In the genomic region with DNA sequence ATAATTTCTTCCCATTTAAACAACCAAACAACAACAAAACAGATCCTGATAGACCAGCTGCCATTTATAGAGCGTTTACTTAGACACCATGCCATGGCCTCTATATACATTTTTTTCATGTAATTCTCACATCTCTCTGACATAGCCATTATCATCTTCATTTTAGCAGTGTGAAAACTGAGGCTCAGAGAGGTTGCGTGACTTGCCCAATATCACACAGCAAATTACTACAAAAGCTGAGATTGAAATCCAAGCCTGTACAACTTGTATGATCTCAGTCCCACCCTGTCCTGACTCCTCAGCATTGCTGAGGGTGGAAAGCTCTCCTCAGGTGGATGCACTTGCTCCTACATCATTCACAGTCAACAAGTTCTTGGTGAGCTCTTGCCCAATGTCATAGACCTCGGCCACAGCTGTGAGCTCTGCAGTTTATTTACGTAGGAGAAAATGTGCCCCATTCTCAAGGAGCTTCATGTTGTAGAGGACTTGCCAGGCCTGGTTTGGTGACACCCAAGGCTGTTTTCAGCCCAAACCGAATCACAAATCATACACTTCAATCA, we compare ENCODE assay signal across 22 cellular contexts. TPM values are rescaled to one million over a fixed set of nuclear protein-coding genes. Genes with fewer than 3 reads are reported as not detected.
DNase-seq lines count a peak whose midpoint lies in the region; ATAC-seq, FAIRE-seq and TF ChIP-seq lines count a peak whose summit lies in the region.
"Had no signal": no experiment of that assay in that cellular context is flagged by ENCODE, and none has a peak within 500 bp of the region (broad histone marks: within the 10 kb centered on the region; RNA-seq: fewer than 3 reads in every experiment).

No MANE protein-coding gene starts in this region.

- H3K27ac ChIP-seq in HepG2 (ENCODE audit: extremely low read length, insufficient read depth, low read length) = no peak overlapping the region
- H3K27ac ChIP-seq in right lobe of liver = no peak overlapping the region
- H3K27ac ChIP-seq in keratinocyte (ENCODE audit: control insufficient read depth, insufficient read depth, low read length) = peak overlapping the region; percentile 5
- no peak overlapping the region for H3K27ac ChIP-seq in tibial nerve
- H3K27ac ChIP-seq in lower lobe of right lung = no peak overlapping the region

- no peak overlapping the region for H3K9ac ChIP-seq in HepG2 (ENCODE audit: insufficient read depth, low read depth, low read length)
- no peak overlapping the region for H3K9ac ChIP-seq in keratinocyte (ENCODE audit: control insufficient read depth, extremely low read depth, insufficient read depth, low read length)

- H4K20me1 ChIP-seq in HepG2 (ENCODE audit: insufficient read depth, low read length) (no peaks in the 10 kb centered on the region), keratinocyte (ENCODE audit: control insufficient read depth, extremely low read depth, insufficient read depth, low read length) (no peaks in the 10 kb centered on the region)

- H3K4me3 ChIP-seq in HepG2 (replicated peaks in 1 of 3; ENCODE audit: insufficient read depth in 1 of 3, low read depth in 2 of 3, low read length in 3 of 3) (no peak overlapping the region), right lobe of liver (no peak overlapping the region), bronchial epithelial cell (ENCODE audit: low read depth, low read length) (no peak overlapping the region), keratinocyte (ENCODE audit: control insufficient read depth in 2 of 3, extremely low read depth in 1 of 3, insufficient read depth in 2 of 3, low read depth in 1 of 3, low read length in 3 of 3) (no peak overlapping the region), tibial nerve (no peak overlapping the region), lower lobe of right lung (no peak overlapping the region)
- H3K4me3 ChIP-seq: mucosa of descending colon had no signal

- WGBS in HepG2 (ENCODE audit: low lambda C conversion rate) = 43% methylated on average over 3 of the region's 5 CpGs
- 95% methylated on average over 5 of the region's 5 CpGs for WGBS in right lobe of liver (ENCODE audit: insufficient coverage, low coverage, low lambda C conversion rate, missing lambda C conversion rate)
- 94 to 98% methylated on average over 5 of the region's 5 CpGs for WGBS in tibial nerve, 2 donors

- CTCF ChIA-PET in HepG2 (lab: Yijun Ruan, JAX; ENCODE audit: low intra/inter-chr PET ratio, low total read pairs) = no interaction called here

- no peaks in the 10 kb centered on the region for H3K9me1 ChIP-seq in keratinocyte (ENCODE audit: control insufficient read depth, extremely low read depth, insufficient read depth, low read length)

- in situ Hi-C loops in HepG2 (cut with HindIII; ENCODE audit: extremely low pct_ligation_motif_present, low pct_unique_long_range_greater_than_20kb) = no loop called here

- H3K4me2 ChIP-seq in HepG2 (ENCODE audit: low read depth, low read length) (no peak overlapping the region), keratinocyte (ENCODE audit: control insufficient read depth, extremely low read depth, insufficient read depth, low read depth, low read length) (no peak overlapping the region)

- H3K4me1 ChIP-seq in HepG2 (ENCODE audit: insufficient read depth, low read length) (no peaks in the 10 kb centered on the region), right lobe of liver (no peaks in the 10 kb centered on the region), keratinocyte (ENCODE audit: control insufficient read depth, extremely low read depth, insufficient read depth, low read length) (peaks cover 12% of the 10 kb centered on the region), tibial nerve (peaks cover 0 to 19% (median 3%) of the 10 kb centered on the region in 4 donors), lower lobe of right lung (no peaks in the 10 kb centered on the region)

- H2AFZ ChIP-seq in HepG2 (ENCODE audit: low read length) = no peak overlapping the region
- H2AFZ ChIP-seq in keratinocyte (ENCODE audit: control insufficient read depth, low read length) = no peak overlapping the region

- H3K27me3 ChIP-seq in HepG2 (ENCODE audit: control insufficient read depth in 1 of 2, insufficient read depth in 2 of 2, low read length in 2 of 2) (no peaks in the 10 kb centered on the region; a peak in 1 of 5 replicates), right lobe of liver (no peaks in the 10 kb centered on the region), bronchial epithelial cell (ENCODE audit: control insufficient read depth, insufficient read depth, low read length) (no peaks in the 10 kb centered on the region), keratinocyte (ENCODE audit: control insufficient read depth, extremely low read depth, insufficient read depth, low read length) (peaks cover 8% of the 10 kb centered on the region), tibial nerve (no peaks in the 10 kb centered on the region), lower lobe of right lung (ENCODE audit: low read depth) (no peaks in the 10 kb centered on the region)

- FAIRE-seq in HepG2 (lab: Jason Lieb, UNC) (no peak), bronchial epithelial cell (lab: Jason Lieb, UNC) (peak; percentile 77), keratinocyte (lab: Jason Lieb, UNC) (peak; percentile 59), urothelium cell line (lab: Jason Lieb, UNC) (peak; percentile 77)
- FAIRE-seq: D721Med had no signal

- TF ChIP-seq RAD21 in HepG2 (CRISPR knock-in tag; IDR thresholded peaks at IDR 0.05) = no peak

- POLR2A ChIA-PET in HepG2 (lab: Yijun Ruan, JAX) = no interaction called here

- no peak for DNase-seq in HepG2 (ENCODE audit: low spot score)
- no peak for DNase-seq in right lobe of liver
- no peak for DNase-seq in bronchial epithelial cell (ENCODE audit: low read depth)
- DNase-seq in keratinocyte (ENCODE audit: low read depth, low spot score) = no peak
- DNase-seq in urothelium cell line (ENCODE audit: low spot score) = no peak
- no peak for DNase-seq in tibial nerve (ENCODE audit: low spot score in 2 of 2)
- no peak for DNase-seq in lower lobe of right lung
- DNase-seq: activated CD8-positive, alpha-beta T cell treated with anti-CD3 and anti-CD28 coated beads, Interleukin-2, amount 10 ng/mL, durations not matched to agents 7 days and 5 days; activated naive CD4-positive, alpha-beta T cell treated with anti-CD3 and anti-CD28 coated beads for 36 hours; activated T-cell treated with anti-CD3 and anti-CD28 coated beads, Interleukin-2, amount 50 U/mL, for 4 hours; anterior cingulate cortex; effector CD4-positive, alpha-beta T cell; head of caudate nucleus; KG1; left ventricle myocardium superior; mucosa of descending colon; NCI-H2081 treated with DMSO at 0.1 percent for 48 hours; NCI-H510A had no signal

- no TSS peak for BruUV-seq in HepG2 (replicated peaks; lab: Mats Ljungman, UMichigan)

- no peak for TF ChIP-seq CTCF in HepG2 (CRISPR knock-in tag; IDR thresholded peaks at IDR 0.05)
- TF ChIP-seq CTCF in right lobe of liver (IDR thresholded peaks at IDR 0.05) = no peak
- TF ChIP-seq CTCF in bronchial epithelial cell (IDR thresholded peaks at IDR 0.05; ENCODE audit: insufficient read depth, low read length, severe bottlenecking) = no peak
- TF ChIP-seq CTCF in keratinocyte (optimal IDR thresholded peaks at IDR 0.05 in 1 of 3, IDR thresholded peaks at IDR 0.05 in 1 of 3, conservative IDR thresholded peaks at IDR 0.05 in 1 of 3; ENCODE audit: extremely low read depth in 1 of 3, insufficient read depth in 2 of 3, low read length in 3 of 3) = no peak
- no peak for TF ChIP-seq CTCF in tibial nerve (IDR thresholded peaks at IDR 0.05)
- no peak for TF ChIP-seq CTCF in lower lobe of right lung (IDR thresholded peaks at IDR 0.05)

- intact Hi-C loops in HepG2 (cut with micrococcal nuclease; ENCODE audit: unreplicated experiment) (no loop called here), right lobe of liver (cut with DNase I) (no loop called here), lower lobe of right lung (cut with DNase I) (no loop called here)

- no peak for TF ChIP-seq EP300 in HepG2 (IDR thresholded peaks at IDR 0.05; ENCODE audit: low read depth in 2 of 2, low read length in 2 of 2)
- no peak for TF ChIP-seq EP300 in HepG2 (CRISPR knock-in tag; IDR thresholded peaks at IDR 0.05; ENCODE audit: borderline replicate concordance)
- no peak for TF ChIP-seq EP300 in tibial nerve (IDR thresholded peaks at IDR 0.05)

- H3K79me2 ChIP-seq in HepG2 (ENCODE audit: insufficient read depth, low read length) (no peaks in the 10 kb centered on the region), keratinocyte (ENCODE audit: control insufficient read depth, insufficient read depth, low read length) (no peaks in the 10 kb centered on the region)

- H3K36me3 ChIP-seq in HepG2 (replicated peaks in 1 of 2; ENCODE audit: control insufficient read depth in 1 of 2, insufficient read depth in 2 of 2, low read length in 2 of 2) = no peaks in the 10 kb centered on the region
- no peaks in the 10 kb centered on the region for H3K36me3 ChIP-seq in right lobe of liver
- H3K36me3 ChIP-seq in bronchial epithelial cell (ENCODE audit: control insufficient read depth, insufficient read depth, low read length) = no peaks in the 10 kb centered on the region
- no peaks in the 10 kb centered on the region for H3K36me3 ChIP-seq in keratinocyte (ENCODE audit: control insufficient read depth in 2 of 2, extremely low read depth in 1 of 2, insufficient read depth in 2 of 2, low read length in 2 of 2)
- H3K36me3 ChIP-seq in tibial nerve = peaks cover 0 to 12% (median 0%) of the 10 kb centered on the region in 3 donors
- H3K36me3 ChIP-seq in lower lobe of right lung = peaks cover 7% of the 10 kb centered on the region

- H3K9me3 ChIP-seq in HepG2 (ENCODE audit: low read length) = no peaks in the 10 kb centered on the region
- no peaks in the 10 kb centered on the region for H3K9me3 ChIP-seq in right lobe of liver
- H3K9me3 ChIP-seq in keratinocyte (ENCODE audit: control insufficient read depth, low read depth, low read length) = no peaks in the 10 kb centered on the region
- H3K9me3 ChIP-seq in tibial nerve = no peaks in the 10 kb centered on the region
- no peaks in the 10 kb centered on the region for H3K9me3 ChIP-seq in lower lobe of right lung
- H3K9me3 ChIP-seq: mucosa of descending colon had no signal

- TF ChIP-seq POLR2A in HepG2 (IDR thresholded peaks at IDR 0.05; ENCODE audit: insufficient read depth in 1 of 2, low read depth in 2 of 2, low read length in 2 of 2) (no peak), right lobe of liver (IDR thresholded peaks at IDR 0.05) (no peak), tibial nerve (IDR thresholded peaks at IDR 0.05) (no peak)

- ATAC-seq in HepG2 (no peak), right lobe of liver (no peak), GM19324 (IDR thresholded peaks at IDR 0.05; ENCODE audit: low FRiP score, unreplicated experiment) (no peak), lower lobe of right lung (no peak)
- ATAC-seq: activated CD4-positive, CD25-positive, alpha-beta regulatory T cell treated with anti-CD3 and anti-CD28 coated beads, Interleukin-2, amount 50 U/mL, for 24 hours; activated CD8-positive, alpha-beta T cell treated with anti-CD3 and anti-CD28 coated beads, Interleukin-2, amount 10 ng/mL, durations not matched to agents 7 days and 5 days; activated T-cell treated with anti-CD3 and anti-CD28 coated beads, Interleukin-2, amount 50 U/mL, for 4 hours; left ventricle myocardium superior had no signal

- dilution Hi-C loops in keratinocyte (cut with MboI; ENCODE audit: extremely low pct_ligation_motif_present, low sequenced_read_pairs) = no loop called here

RNA-seq across cellular contexts. Expression of a gene that starts 55.5 kb away (rescaled TPM):
- total RNA-seq in HepG2 (2016; rRNA removed; fragmentation: Illumina TruSeq; extraction: Trizol) (0.20 TPM in 1 of 2 replicates, not detected in the other), right lobe of liver (1 to 10 TPM in 3 of 6 experiments, under 1 TPM in 3; 0.43 to 1.5 (median 0.91) TPM), bronchial epithelial cell (0.77 and 1.1 TPM in 2 replicates), tibial nerve (1 to 10 TPM; 2.6 to 6.3 (median 4.2) TPM), lower lobe of right lung (7.9 TPM)
- not detected in 2 replicates for total RNA-seq in HepG2 (2016; cell fraction: cytosol; rRNA removed; fragmentation: Illumina TruSeq; extraction: Trizol; ENCODE audit: low read depth)
- 0.09 and 0.12 TPM in 2 replicates for total RNA-seq in HepG2 (2016; cell fraction: insoluble cytoplasmic fraction; rRNA removed; fragmentation: Illumina TruSeq; extraction: Trizol)
- not detected in 2 replicates for total RNA-seq in HepG2 (2016; cell fraction: membrane; rRNA removed; fragmentation: Illumina TruSeq; extraction: Trizol)
- total RNA-seq in HepG2 (2016; cell fraction: nucleus; rRNA removed; fragmentation: Illumina TruSeq; extraction: Trizol) = 0.40 and 0.47 TPM in 2 replicates
- polyA plus RNA-seq in HepG2 (2011; rRNA removed) (0.09 and 0.16 TPM in 2 replicates), keratinocyte (0.30 to 0.46 TPM (median 0.31 TPM) in 3 replicates)
- polyA plus RNA-seq in HepG2 (2011; cell fraction: cytosol; rRNA removed) = 0.03 and 0.04 TPM in 2 replicates
- 0.17 and 0.29 TPM in 2 replicates for polyA plus RNA-seq in HepG2 (2011; cell fraction: nucleus; rRNA removed)
- polyA plus RNA-seq in HepG2 (2012) = 0.19 and 0.21 TPM in 2 replicates
- not detected in 2 replicates for polyA plus RNA-seq in HepG2 (2016; cell fraction: cytosol; fragmentation: Illumina TruSeq; extraction: Trizol; ENCODE audit: low read depth)
- polyA plus RNA-seq in HepG2 (2016; cell fraction: insoluble cytoplasmic fraction; fragmentation: Illumina TruSeq; extraction: Trizol; ENCODE audit: low read depth) = not detected in 2 replicates
- polyA plus RNA-seq in HepG2 (2016; cell fraction: membrane; fragmentation: Illumina TruSeq; extraction: Trizol; ENCODE audit: low read depth) = not detected in 2 replicates
- 0.55 TPM in 1 of 2 replicates, not detected in the other for polyA plus RNA-seq in HepG2 (2016; cell fraction: nucleus; fragmentation: Illumina TruSeq; extraction: Trizol; ENCODE audit: insufficient read depth, low read depth)
- polyA minus RNA-seq in HepG2 (2011; rRNA and poly(A)+ RNA removed; ENCODE audit: low replicate concordance) = 0.10 TPM in 1 of 2 replicates, not detected in the other
- not detected in 2 replicates for polyA minus RNA-seq in HepG2 (2011; cell fraction: cytosol; rRNA and poly(A)+ RNA removed)
- 0.64 and 0.75 TPM in 2 replicates for polyA minus RNA-seq in HepG2 (2011; cell fraction: nucleus; rRNA and poly(A)+ RNA removed)
- polyA plus RNA-seq in keratinocyte (2011; ENCODE audit: low read depth) = not detected
- 0.35 and 0.41 TPM in 2 replicates for polyA plus RNA-seq in keratinocyte (2011; cell fraction: cytosol; rRNA removed)
- polyA plus RNA-seq in keratinocyte (2011; cell fraction: nucleus; rRNA removed) = 0.32 and 0.34 TPM in 2 replicates
- 0.06 and 0.54 TPM in 2 replicates for polyA plus RNA-seq in keratinocyte (2012; ENCODE audit: low replicate concordance)
- polyA minus RNA-seq in keratinocyte = 0.03 to 0.26 TPM (median 0.20 TPM) in 3 replicates
- polyA minus RNA-seq in keratinocyte (2011; cell fraction: cytosol; rRNA and poly(A)+ RNA removed) = not detected
- polyA minus RNA-seq in keratinocyte (2011; cell fraction: nucleus; rRNA and poly(A)+ RNA removed) = 0.21 TPM in 1 of 2 replicates, not detected in the other
- total RNA-seq: G401 had no signal
